9 cellular contexts compared by ENCODE assay signal in genomic region chr19:13095934-13096890, GRCh38. TPM values are rescaled to one million over a fixed set of nuclear protein-coding genes. Genes with fewer than 3 reads are reported as not detected.
A peak's percentile ranks its signal among the peaks of the same experiment; 100 is the strongest.
DNase-seq lines count a peak whose midpoint lies in the region; ATAC-seq, FAIRE-seq and TF ChIP-seq lines count a peak whose summit lies in the region.
"Had no signal": no experiment of that assay in that cellular context is flagged by ENCODE, and none has a peak within 500 bp of the region (broad histone marks: within the 10 kb centered on the region; RNA-seq: fewer than 3 reads in every experiment).

No MANE protein-coding gene starts in this region.

- peaks cover 83% of the 10 kb centered on the region for H3K27me3 Mint-ChIP-seq in endodermal cell (ENCODE audit: insufficient read depth)

- peak overlapping the region; percentile 48 for H3K4me3 Mint-ChIP-seq in endodermal cell

- 1 to 3% methylated on average over 28 to 42 of the region's 44 CpGs for WGBS in endodermal cell (ENCODE audit: insufficient coverage in 1 of 2, insufficient read length in 1 of 2), 2 experiments
- WGBS in prostate gland, result 66% methylated on average over 32 of the region's 44 CpGs

- no peaks in the 10 kb centered on the region for H3K9me3 ChIP-seq in endodermal cell (ENCODE audit: control insufficient read depth, low read length)
- H3K9me3 ChIP-seq in prostate gland, result no peaks in the 10 kb centered on the region

- H3K27me3 ChIP-seq in endodermal cell (ENCODE audit: control insufficient read depth, insufficient read depth, low read length, poor library complexity, severe bottlenecking), result peaks cover 74% of the 10 kb centered on the region
- H3K27me3 ChIP-seq in prostate gland (replicated peaks; ENCODE audit: insufficient read depth), result no peaks in the 10 kb centered on the region

- peaks cover 6% of the 10 kb centered on the region for H3K36me3 Mint-ChIP-seq in endodermal cell (ENCODE audit: low read depth)

- peak; percentile 39 for FAIRE-seq in GM19239 (lab: Jason Lieb, UNC)

- peak; percentile 69 for TF ChIP-seq CTCF in endodermal cell (conservative IDR thresholded peaks at IDR 0.05)
- TF ChIP-seq CTCF in prostate gland (IDR thresholded peaks at IDR 0.05), result no peak

- intact Hi-C loops in prostate gland (cut with DNase I), result no loop called here

- no peaks in the 10 kb centered on the region for H3K36me3 ChIP-seq in endodermal cell (ENCODE audit: control insufficient read depth, insufficient read depth, low read length)
- H3K36me3 ChIP-seq in prostate gland, result peaks cover 5 to 13% of the 10 kb centered on the region in 2 donors

- H3K4me1 ChIP-seq in endodermal cell (ENCODE audit: control insufficient read depth, insufficient read depth, low read length), result peaks cover 11% of the 10 kb centered on the region
- peaks cover 6% of the 10 kb centered on the region for H3K4me1 ChIP-seq in prostate gland (replicated peaks)

- H3K4me3 ChIP-seq in endodermal cell (ENCODE audit: low read length), result peak overlapping the region; percentile 63
- no peak overlapping the region for H3K4me3 ChIP-seq in prostate gland

- no peak overlapping the region for H3K27ac Mint-ChIP-seq in endodermal cell

- TF ChIP-seq POLR2A in prostate gland (IDR thresholded peaks at IDR 0.05), result no peak

- ATAC-seq in GM21723 (IDR thresholded peaks at IDR 0.05; ENCODE audit: unreplicated experiment) (no peak), GM19467 (IDR thresholded peaks at IDR 0.05; ENCODE audit: unreplicated experiment) (no peak)

- peaks cover 14% of the 10 kb centered on the region for H3K4me1 Mint-ChIP-seq in endodermal cell

- H3K27ac ChIP-seq in endodermal cell (ENCODE audit: low read depth, low read length) (no peak overlapping the region), prostate gland (peak overlapping the region; percentile 56 to 88)

- H3K9ac ChIP-seq in endodermal cell (ENCODE audit: extremely low read depth, low read length, poor library complexity, severe bottlenecking), result no peak overlapping the region

- no peaks in the 10 kb centered on the region for H3K9me3 Mint-ChIP-seq in endodermal cell

- DNase-seq in GM19239 (ENCODE audit: insufficient read length, low spot score) (no peak), OCI-M1 (lab: John Stamatoyannopoulos, UW) (peak; percentile 81), endodermal cell (peak; percentile 92), prostate gland (ENCODE audit: low spot score) (no peak), HT-29 (ENCODE audit: low spot score) (no peak)
- no peak for DNase-seq in NK-92 treated with Interleukin-12 subunit alpha and Interleukin-12 subunit beta, amount 100 ng/mL, for 24 hours (lab: John Stamatoyannopoulos, UW)

RNA-seq across cellular contexts. Expression of gene LYL1, which starts 6.4 kb away (rescaled TPM):
- total RNA-seq in endodermal cell (1 to 10 TPM; 1.9 to 2.0 TPM), prostate gland (10 to 100 TPM in 1 of 2 donors, 1 to 10 TPM in 1; 4.6 to 13.3 TPM)
- polyA plus RNA-seq in endodermal cell (2013, experiment 1 of 2), result 1.00 TPM
- 1.1 TPM for polyA plus RNA-seq in endodermal cell (2013, experiment 2 of 2)
- total RNA-seq in HT-29 (2014; rRNA removed; shearing (Covaris generic)), result 1.8 and 2.5 TPM in 2 replicates
- total RNA-seq: LHCN-M2 had no signal

RNA-seq across cellular contexts. Expression of gene TRMT1, which starts 20.3 kb away (rescaled TPM):
- total RNA-seq in endodermal cell, result 10 to 100 TPM; 51.3 to 66.2 TPM
- polyA plus RNA-seq in endodermal cell (2013, experiment 1 of 2), result 37.5 TPM
- polyA plus RNA-seq in endodermal cell (2013, experiment 2 of 2), result 35.3 TPM
- 10 to 100 TPM; 23.3 to 55.4 TPM for total RNA-seq in prostate gland
- 52.8 and 59.8 TPM in 2 replicates for total RNA-seq in HT-29 (2014; rRNA removed; shearing (Covaris generic))

RNA-seq across cellular contexts. Expression of gene NACC1, which starts 21.9 kb away (rescaled TPM):
- total RNA-seq in endodermal cell (100 to 1,000 TPM; 164 to 172 TPM), prostate gland (10 to 100 TPM; 52.4 to 91.9 TPM)
- 61.1 TPM for polyA plus RNA-seq in endodermal cell (2013, experiment 1 of 2)
- 53.8 TPM for polyA plus RNA-seq in endodermal cell (2013, experiment 2 of 2)
- 130 and 133 TPM in 2 replicates for total RNA-seq in HT-29 (2014; rRNA removed; shearing (Covaris generic))

RNA-seq across cellular contexts. Expression of gene STX10, which starts 54.0 kb away (rescaled TPM):
- 10 to 100 TPM; 30.8 to 34.8 TPM for total RNA-seq in endodermal cell
- polyA plus RNA-seq in endodermal cell (2013, experiment 1 of 2), result 44.8 TPM
- 42.4 TPM for polyA plus RNA-seq in endodermal cell (2013, experiment 2 of 2)
- 10 to 100 TPM; 42.5 to 48.6 TPM for total RNA-seq in prostate gland
- total RNA-seq in HT-29 (2014; rRNA removed; shearing (Covaris generic)), result 86.0 and 102 TPM in 2 replicates

RNA-seq across cellular contexts. Expression of gene IER2, which starts 54.0 kb away (rescaled TPM):
- total RNA-seq in endodermal cell (10 to 100 TPM; 55.3 to 66.6 TPM), prostate gland (10 to 100 TPM; 34.7 to 75.7 TPM)
- 51.9 TPM for polyA plus RNA-seq in endodermal cell (2013, experiment 1 of 2)
- polyA plus RNA-seq in endodermal cell (2013, experiment 2 of 2), result 52.6 TPM
- total RNA-seq in HT-29 (2014; rRNA removed; shearing (Covaris generic)), result 144 and 159 TPM in 2 replicates

Comparison
In these comparisons a context has a peak if more than half of its experiments do, and no peak if none do; other contexts are left out.
1. DNase-seq: peak in OCI-M1 (single experiment) and endodermal cell (single experiment); none in GM19239 (single experiment), prostate gland (single experiment), HT-29 (single experiment) and NK-92 treated with Interleukin-12 subunit alpha and Interleukin-12 subunit beta, amount 100 ng/mL, for 24 hours (single experiment).